9 cellular contexts compared by ENCODE assay signal in genomic region chr3:50604628-50605588, GRCh38. TPM values are rescaled to one million over a fixed set of nuclear protein-coding genes. Genes with fewer than 3 reads are reported as not detected.
A peak's percentile ranks its signal among the peaks of the same experiment; 100 is the strongest.
DNase-seq lines count a peak whose midpoint lies in the region; ATAC-seq, FAIRE-seq and TF ChIP-seq lines count a peak whose summit lies in the region.
"Had no signal": no experiment of that assay in that cellular context is flagged by ENCODE, and none has a peak within 500 bp of the region (broad histone marks: within the 10 kb centered on the region; RNA-seq: fewer than 3 reads in every experiment).

No MANE protein-coding gene starts in this region.

- no peaks in the 10 kb centered on the region for H3K9me3 ChIP-seq in kidney (ENCODE audit: control insufficient read depth in 1 of 2, low read length in 2 of 2)
- no peaks in the 10 kb centered on the region for H3K9me3 ChIP-seq in thoracic aorta
- H3K9me3 ChIP-seq in Caco-2, result no peaks in the 10 kb centered on the region
- H3K9me3 ChIP-seq: SK-N-SH had no signal

- H3K9me3 Mint-ChIP-seq in activated CD8-positive, alpha-beta memory T cell treated with anti-CD3 and anti-CD28 coated beads, Interleukin-2, amount 10 ng/mL, durations not matched to agents 7 days and 5 days (ENCODE audit: low read depth), result no peaks in the 10 kb centered on the region
- no peaks in the 10 kb centered on the region for H3K9me3 Mint-ChIP-seq in Caco-2 (ENCODE audit: unreplicated experiment)

- no peak for TF ChIP-seq CTCF in kidney (IDR thresholded peaks at IDR 0.05; ENCODE audit: borderline replicate concordance, extremely low read depth, insufficient read depth)
- TF ChIP-seq CTCF in thoracic aorta (IDR thresholded peaks at IDR 0.05), result no peak
- TF ChIP-seq CTCF in Caco-2 (IDR thresholded peaks at IDR 0.05; ENCODE audit: insufficient read depth in 1 of 2, low read depth in 1 of 2, low read length in 1 of 2, severe bottlenecking in 1 of 2, unreplicated experiment in 1 of 2), result no peak

- peak overlapping the region; percentile 100 for H3K27ac Mint-ChIP-seq in activated CD8-positive, alpha-beta memory T cell treated with anti-CD3 and anti-CD28 coated beads, Interleukin-2, amount 10 ng/mL, durations not matched to agents 7 days and 5 days
- no peak overlapping the region for H3K27ac Mint-ChIP-seq in Caco-2 (ENCODE audit: unreplicated experiment)

- FAIRE-seq in kidney (lab: Jason Lieb, UNC), result no peak

- H3K4me1 ChIP-seq in kidney (ENCODE audit: control insufficient read depth in 1 of 2, insufficient read depth in 1 of 2, low read depth in 1 of 2, low read length in 2 of 2), result peaks cover 84 to 88% of the 10 kb centered on the region in 2 donors
- H3K4me1 ChIP-seq in thoracic aorta (ENCODE audit: control insufficient read depth in 1 of 2, low read depth in 2 of 2), result peaks cover 38 to 91% of the 10 kb centered on the region in 2 donors
- H3K4me1 ChIP-seq in Caco-2, result peaks cover 36% of the 10 kb centered on the region

- no TSS peak for BruUV-seq in Caco-2 (replicated peaks; lab: Mats Ljungman, UMichigan)

- H3K36me3 ChIP-seq in kidney (ENCODE audit: control insufficient read depth in 1 of 2, insufficient read depth in 2 of 2, low read length in 2 of 2) (peaks cover 37 to 44% of the 10 kb centered on the region in 2 donors), thoracic aorta (peaks cover 17% of the 10 kb centered on the region), Caco-2 (ENCODE audit: control insufficient read depth, insufficient read depth, low read length) (no peaks in the 10 kb centered on the region)

- H3K9ac ChIP-seq in kidney (ENCODE audit: low read length in 2 of 2), result peak overlapping the region; percentile 43 to 96
- H3K9ac ChIP-seq: SK-N-SH had no signal

- no peaks in the 10 kb centered on the region for H3K27me3 Mint-ChIP-seq in activated CD8-positive, alpha-beta memory T cell treated with anti-CD3 and anti-CD28 coated beads, Interleukin-2, amount 10 ng/mL, durations not matched to agents 7 days and 5 days
- H3K27me3 Mint-ChIP-seq in Caco-2 (ENCODE audit: insufficient read depth, unreplicated experiment), result no peaks in the 10 kb centered on the region

- peaks cover 73% of the 10 kb centered on the region for H3K36me3 Mint-ChIP-seq in activated CD8-positive, alpha-beta memory T cell treated with anti-CD3 and anti-CD28 coated beads, Interleukin-2, amount 10 ng/mL, durations not matched to agents 7 days and 5 days
- peaks cover 4% of the 10 kb centered on the region for H3K36me3 Mint-ChIP-seq in Caco-2 (ENCODE audit: insufficient read depth, unreplicated experiment)

- intact Hi-C loops in kidney (cut with DNase I) (no loop called here), Caco-2 (cut with micrococcal nuclease; ENCODE audit: unreplicated experiment) (no loop called here)

- DNase-seq in activated CD4-positive, alpha-beta T cell treated with anti-CD3 and anti-CD28 coated beads for 48 hours, result peak; percentile 37
- DNase-seq in activated CD4-positive, alpha-beta T cell treated with anti-CD3 and anti-CD28 coated beads for 1 hour, result no peak
- no peak for DNase-seq in activated CD8-positive, alpha-beta memory T cell treated with anti-CD3 and anti-CD28 coated beads, Interleukin-2, amount 10 ng/mL, durations not matched to agents 7 days and 5 days
- DNase-seq in kidney, result peak; percentile 95
- no peak for DNase-seq in thoracic aorta (ENCODE audit: low spot score)
- no peak for DNase-seq in NCI-H2227 (lab: John Stamatoyannopoulos, UW; ENCODE audit: unreplicated experiment)
- no peak for DNase-seq in Caco-2
- DNase-seq: SK-N-SH had no signal

- no peak for ATAC-seq in activated CD8-positive, alpha-beta memory T cell treated with anti-CD3 and anti-CD28 coated beads, Interleukin-2, amount 10 ng/mL, durations not matched to agents 7 days and 5 days
- ATAC-seq in thoracic aorta (ENCODE audit: insufficient number of reproducible peaks, low FRiP score, low read depth), result no peak
- no peak for ATAC-seq in HG02870 (IDR thresholded peaks at IDR 0.05; ENCODE audit: unreplicated experiment)

- peak overlapping the region; percentile 89 for H3K4me3 Mint-ChIP-seq in activated CD8-positive, alpha-beta memory T cell treated with anti-CD3 and anti-CD28 coated beads, Interleukin-2, amount 10 ng/mL, durations not matched to agents 7 days and 5 days
- H3K4me3 Mint-ChIP-seq in Caco-2 (ENCODE audit: unreplicated experiment), result no peak overlapping the region

- H3K4me3 ChIP-seq in kidney (ENCODE audit: low read length in 2 of 2) (peak overlapping the region; percentile 21 to 93), thoracic aorta (no peak overlapping the region), Caco-2 (ENCODE audit: low read depth, low read length) (no peak overlapping the region)

- CTCF ChIA-PET in activated CD8-positive, alpha-beta memory T cell treated with anti-CD3 and anti-CD28 coated beads, Interleukin-2, amount 10 ng/mL, durations not matched to agents 7 days and 5 days (lab: Charles Lee), result interaction anchor here (9.4 to 25.1 kb wide), 3 partner anchors 10 to 32 kb away, joined by 143 to 859 read pairs (median 164); partner anchors contain the start of genes C3orf18, CISH, HEMK1 and MAPKAPK3
- CTCF ChIA-PET in Caco-2 (lab: Charles Lee), result interaction anchor here (0.6 to 1.0 kb wide), 2 partner anchors 34 to 795 kb away, joined by 3 read pairs; no protein-coding TSS in a partner anchor

- POLR2A ChIA-PET in Caco-2 (lab: Charles Lee), result no interaction called here

- H3K27ac ChIP-seq in kidney (ENCODE audit: low read depth in 2 of 2, low read length in 2 of 2) (peak overlapping the region; percentile 98 to 99), thoracic aorta (peak overlapping the region; percentile 39 to 99)

- H3K27me3 ChIP-seq in thoracic aorta (replicated peaks; ENCODE audit: insufficient read depth) (no peaks in the 10 kb centered on the region), Caco-2 (replicated peaks; ENCODE audit: control insufficient read depth, insufficient read depth, low read length) (no peaks in the 10 kb centered on the region)

- H3K4me1 Mint-ChIP-seq in activated CD8-positive, alpha-beta memory T cell treated with anti-CD3 and anti-CD28 coated beads, Interleukin-2, amount 10 ng/mL, durations not matched to agents 7 days and 5 days, result peaks cover 64% of the 10 kb centered on the region
- peaks cover 18% of the 10 kb centered on the region for H3K4me1 Mint-ChIP-seq in Caco-2 (ENCODE audit: low read depth, unreplicated experiment)

RNA-seq across cellular contexts. Expression of gene CISH, which starts 6.7 kb away (rescaled TPM):
- total RNA-seq in activated CD8-positive, alpha-beta memory T cell treated with anti-CD3 and anti-CD28 coated beads, Interleukin-2, amount 10 ng/mL, durations not matched to agents 7 days and 5 days, result 100 to 1,000 TPM; 266 to 369 TPM
- total RNA-seq in kidney (30.8 TPM), thoracic aorta (10 to 100 TPM in 1 of 2 donors, 1 to 10 TPM in 1; 4.1 to 13.3 TPM), Caco-2 (2022) (2.9 and 3.4 TPM in 2 replicates)
- 59.4 TPM for polyA plus RNA-seq in kidney (ENCODE audit: insufficient read depth, low read depth, low replicate concordance)

RNA-seq across cellular contexts. Expression of gene MAPKAPK3, which starts 12.0 kb away (rescaled TPM):
- total RNA-seq in activated CD8-positive, alpha-beta memory T cell treated with anti-CD3 and anti-CD28 coated beads, Interleukin-2, amount 10 ng/mL, durations not matched to agents 7 days and 5 days, result 100 to 1,000 TPM; 156 to 175 TPM
- total RNA-seq in kidney (75.8 TPM), thoracic aorta (10 to 100 TPM; 20.6 to 31.1 TPM), Caco-2 (2022) (40.1 and 43.5 TPM in 2 replicates)
- polyA plus RNA-seq in kidney (ENCODE audit: insufficient read depth, low read depth, low replicate concordance), result 68.0 TPM

RNA-seq across cellular contexts. Expression of gene HEMK1, which starts 35.6 kb away (rescaled TPM):
- 10 to 100 TPM; 49.9 to 61.3 TPM for total RNA-seq in activated CD8-positive, alpha-beta memory T cell treated with anti-CD3 and anti-CD28 coated beads, Interleukin-2, amount 10 ng/mL, durations not matched to agents 7 days and 5 days
- 25.1 TPM for total RNA-seq in kidney
- polyA plus RNA-seq in kidney (ENCODE audit: insufficient read depth, low read depth, low replicate concordance), result 30.3 TPM
- 10 to 100 TPM in 1 of 2 donors, 1 to 10 TPM in 1; 5.4 to 12.7 TPM for total RNA-seq in thoracic aorta
- total RNA-seq in Caco-2 (2022), result 12.6 and 14.3 TPM in 2 replicates

RNA-seq across cellular contexts. Expression of gene C3orf18, which starts 37.4 kb away (rescaled TPM):
- 10 to 100 TPM; 15.6 to 17.8 TPM for total RNA-seq in activated CD8-positive, alpha-beta memory T cell treated with anti-CD3 and anti-CD28 coated beads, Interleukin-2, amount 10 ng/mL, durations not matched to agents 7 days and 5 days
- total RNA-seq in kidney, result 6.2 TPM
- polyA plus RNA-seq in kidney (ENCODE audit: insufficient read depth, low read depth, low replicate concordance), result 14.9 TPM
- 10 to 100 TPM in 1 of 2 donors, 1 to 10 TPM in 1; 7.8 to 19.0 TPM for total RNA-seq in thoracic aorta
- total RNA-seq in Caco-2 (2022), result 1.6 and 2.1 TPM in 2 replicates

Comparison
In these comparisons a context has a peak if more than half of its experiments do, and no peak if none do; other contexts are left out.
1. DNase-seq: peak in activated CD4-positive, alpha-beta T cell treated with anti-CD3 and anti-CD28 coated beads for 48 hours (single experiment) and kidney (single experiment); none in activated CD4-positive, alpha-beta T cell treated with anti-CD3 and anti-CD28 coated beads for 1 hour (single experiment), activated CD8-positive, alpha-beta memory T cell treated with anti-CD3 and anti-CD28 coated beads, Interleukin-2, amount 10 ng/mL, durations not matched to agents 7 days and 5 days (single experiment), thoracic aorta (single experiment), NCI-H2227 (single experiment) and Caco-2 (0 of 2).
2. H3K4me3 ChIP-seq: peak in kidney (2 of 2); none in thoracic aorta (single experiment) and Caco-2 (single experiment).